ENCODE assay signal across 31 cellular contexts in the genomic region with DNA sequence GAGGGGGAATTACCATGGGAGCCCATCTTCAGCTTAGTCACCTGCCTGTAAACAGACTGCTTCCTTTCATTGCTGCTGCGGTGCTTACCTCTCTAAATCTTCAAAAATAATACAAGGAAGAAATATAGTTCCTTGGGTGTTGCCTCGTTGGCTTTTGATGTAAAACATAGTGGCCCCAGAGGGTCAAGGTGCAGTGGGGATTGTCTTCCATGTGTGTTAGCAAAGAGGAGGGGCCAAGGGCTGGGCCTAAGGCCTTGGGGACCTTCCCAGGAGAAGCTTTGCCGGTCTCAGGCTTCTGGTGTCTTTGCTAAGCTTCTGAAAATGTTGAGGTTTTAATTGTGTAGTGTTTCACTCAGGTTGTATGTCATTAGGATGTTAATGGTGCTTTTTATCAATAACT.
"Had no signal": no experiment of that assay in that cellular context is flagged by ENCODE, and none has a peak within 500 bp of the region (broad histone marks: within the 10 kb centered on the region; RNA-seq: fewer than 3 reads in every experiment).

No MANE protein-coding gene starts in this region.

- H3K4me3 Mint-ChIP-seq: activated B cell treated with CpG ODN at 0.5 μM for 24 hours; activated CD4-positive, alpha-beta T cell treated with anti-CD3 and anti-CD28 coated beads, Interleukin-2, amount 10 ng/mL, durations not matched to agents 7 days and 5 days; activated CD8-positive, alpha-beta T cell treated with anti-CD3 and anti-CD28 coated beads for 36 hours; activated naive CD8-positive, alpha-beta T cell treated with anti-CD3 and anti-CD28 coated beads, Interleukin-2, amount 10 ng/mL, durations not matched to agents 7 days and 5 days; activated T-cell treated with anti-CD3 and anti-CD28 coated beads, Interleukin-2, amount 50 U/mL, for 72 hours; T-helper 1 cell treated with Interleukin-12 subunit alpha and Interleukin-12 subunit beta and Interleukin-4 antibody, amounts not matched to agents 30 μg/mL and 1 μg/mL, for 36 hours had no signal

- ATAC-seq: activated CD8-positive, alpha-beta T cell treated with anti-CD3 and anti-CD28 coated beads for 36 hours; activated T-cell treated with anti-CD3 and anti-CD28 coated beads, Interleukin-2, amount 50 U/mL, for 72 hours; SK-N-SH treated with all-trans-retinoic acid at 6 μM for 48 hours had no signal

- H3K27ac Mint-ChIP-seq: activated B cell treated with CpG ODN at 0.5 μM for 24 hours; activated CD4-positive, alpha-beta T cell treated with anti-CD3 and anti-CD28 coated beads, Interleukin-2, amount 10 ng/mL, durations not matched to agents 7 days and 5 days; activated CD8-positive, alpha-beta T cell treated with anti-CD3 and anti-CD28 coated beads for 36 hours; activated naive CD8-positive, alpha-beta T cell treated with anti-CD3 and anti-CD28 coated beads, Interleukin-2, amount 10 ng/mL, durations not matched to agents 7 days and 5 days; activated T-cell treated with anti-CD3 and anti-CD28 coated beads, Interleukin-2, amount 50 U/mL, for 72 hours; activated T-helper 2 cell treated with anti-CD3 and anti-CD28 coated beads, Interferon-gamma antibody, Interleukin-2, Interleukin-4, amounts not matched to agents 10 μg/mL and 5 μg/mL and 100 μg/mL, durations not matched to agents 14 hours and 24 hours and 36 hours; T-helper 1 cell treated with Interleukin-12 subunit alpha and Interleukin-12 subunit beta and Interleukin-4 antibody, amounts not matched to agents 30 μg/mL and 1 μg/mL, for 36 hours had no signal

- H3K27me3 Mint-ChIP-seq: activated B cell treated with CpG ODN at 0.5 μM for 24 hours had no signal

- H3K4me1 Mint-ChIP-seq: activated CD4-positive, alpha-beta T cell treated with anti-CD3 and anti-CD28 coated beads, Interleukin-2, amount 10 ng/mL, durations not matched to agents 7 days and 5 days had no signal

- H3K9me3 ChIP-seq: adrenal gland, breast epithelium, Peyer's patch, SJSA1 had no signal

- H3K36me3 ChIP-seq: adrenal gland, breast epithelium, Peyer's patch, SJSA1 had no signal

- H3K27me3 ChIP-seq: adrenal gland, breast epithelium, Peyer's patch, SJSA1 had no signal

- H3K4me2 ChIP-seq: KMS-11 had no signal

- DNase-seq: activated B cell treated with CpG ODN at 0.5 μM for 24 hours; activated CD4-positive, alpha-beta T cell treated with anti-CD3 and anti-CD28 coated beads for 1 hour; activated CD4-positive, alpha-beta T cell treated with anti-CD3 and anti-CD28 coated beads, Interleukin-2, amount 10 ng/mL, durations not matched to agents 7 days and 5 days; activated CD8-positive, alpha-beta memory T cell treated with anti-CD3 and anti-CD28 coated beads, Interleukin-2, amount 50 U/mL, for 4 hours; activated CD8-positive, alpha-beta T cell treated with anti-CD3 and anti-CD28 coated beads for 36 hours; activated naive CD4-positive, alpha-beta T cell treated with anti-CD3 and anti-CD28 coated beads, Interleukin-2, amount 50 U/mL, for 16 hours; activated naive CD8-positive, alpha-beta T cell treated with anti-CD3 and anti-CD28 coated beads, Interleukin-2, amount 10 ng/mL, durations not matched to agents 7 days and 5 days; activated T-cell treated with anti-CD3 and anti-CD28 coated beads, Interleukin-2, amount 50 U/mL, for 72 hours; adrenal gland; aorta; central memory CD4-positive, alpha-beta T cell; NCI-H1092; NCI-H1417 treated with DMSO at 0.1 percent for 48 hours; NCI-H1694; NCI-H2029; NCI-H2107; NCI-H2171 treated with DMSO at 0.1 percent for 48 hours; NCI-H226; NCI-H526; NCI-H82; OCI-M1; Peyer's patch; SHP77; T-helper 9 cell had no signal

- H3K4me3 ChIP-seq: adrenal gland, breast epithelium, Peyer's patch, SJSA1 had no signal

- H3K4me1 ChIP-seq: adrenal gland, breast epithelium had no signal

- H3K36me3 Mint-ChIP-seq: activated naive CD8-positive, alpha-beta T cell treated with anti-CD3 and anti-CD28 coated beads, Interleukin-2, amount 10 ng/mL, durations not matched to agents 7 days and 5 days had no signal

- H3K27ac ChIP-seq: breast epithelium, KMS-11, Peyer's patch, RWPE1, SJSA1 had no signal
